In the genomic region with DNA sequence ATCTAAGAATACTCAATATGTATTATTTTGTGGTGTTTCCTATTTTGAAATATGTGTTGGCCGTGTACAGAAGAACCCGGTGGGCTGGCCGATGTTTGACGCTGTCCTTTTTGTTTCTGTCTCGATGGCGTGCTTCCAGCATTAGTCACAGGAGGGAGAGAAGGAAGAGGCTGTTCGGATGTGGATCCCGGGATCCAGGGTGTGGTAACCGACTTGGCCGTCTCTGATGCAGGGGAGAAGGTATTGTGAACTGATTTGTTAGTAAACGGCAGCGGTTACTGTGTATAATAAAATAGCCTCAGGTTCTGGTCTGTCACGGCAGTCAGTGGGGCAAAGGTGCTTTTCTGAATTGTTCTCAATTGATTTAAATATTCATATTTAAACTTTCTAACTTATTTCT, we compare ENCODE assay signal across 10 cellular contexts.
DNase-seq lines count a peak whose midpoint lies in the region; ATAC-seq and TF ChIP-seq lines count a peak whose summit lies in the region.
"Had no signal": no experiment of that assay in that cellular context is flagged by ENCODE, and none has a peak within 500 bp of the region (broad histone marks: within the 10 kb centered on the region; RNA-seq: fewer than 3 reads in every experiment).

No MANE protein-coding gene starts in this region.

- CTCF ChIA-PET in A673 (lab: Charles Lee), result no interaction called here
- CTCF ChIA-PET in mammary epithelial cell (lab: Charles Lee; ENCODE audit: low non-redundant PET), result no interaction called here

- H4K20me1 ChIP-seq in KMS-11 (ENCODE audit: insufficient read depth) (no peaks in the 10 kb centered on the region), mammary epithelial cell (ENCODE audit: insufficient read depth, low read length) (no peaks in the 10 kb centered on the region)

- H3K4me1 ChIP-seq in A673 (ENCODE audit: insufficient read depth, low read length, poor library complexity, severe bottlenecking), result no peaks in the 10 kb centered on the region
- H3K4me1 ChIP-seq in KMS-11 (ENCODE audit: low read depth, poor library complexity, severe bottlenecking), result peaks cover 58% of the 10 kb centered on the region
- peaks cover 28% of the 10 kb centered on the region for H3K4me1 ChIP-seq in mammary epithelial cell (ENCODE audit: insufficient read depth, low read length)
- no peaks in the 10 kb centered on the region for H3K4me1 ChIP-seq in ascending aorta
- H3K4me1 ChIP-seq: psoas muscle had no signal

- peaks cover 96% of the 10 kb centered on the region for H3K27me3 ChIP-seq in A673 (replicated peaks; ENCODE audit: insufficient read depth, low read depth, low read length, poor library complexity)
- H3K27me3 ChIP-seq in KMS-11 (ENCODE audit: insufficient read depth, low read depth), result no peaks in the 10 kb centered on the region
- no peaks in the 10 kb centered on the region for H3K27me3 ChIP-seq in mammary epithelial cell (ENCODE audit: insufficient read depth, low read length)
- H3K27me3 ChIP-seq in ascending aorta, result no peaks in the 10 kb centered on the region

- TF ChIP-seq CTCF in A673 (conservative IDR thresholded peaks at IDR 0.05; ENCODE audit: low read depth, low read length), result no peak
- no peak for TF ChIP-seq CTCF in KMS-11 (conservative IDR thresholded peaks at IDR 0.05; ENCODE audit: low read depth, low read length)
- TF ChIP-seq CTCF in mammary epithelial cell (conservative IDR thresholded peaks at IDR 0.05 in 1 of 2, IDR thresholded peaks at IDR 0.05 in 1 of 2; ENCODE audit: extremely low read depth in 1 of 2, insufficient read depth in 1 of 2, low read depth in 1 of 2, low read length in 2 of 2), result no peak
- TF ChIP-seq CTCF in ascending aorta (IDR thresholded peaks at IDR 0.05), result no peak

- 0% methylated on average over 12 of the region's 13 CpGs for WGBS in mammary epithelial cell (ENCODE audit: low coverage, missing lambda C conversion rate)

- in situ Hi-C loops in mammary epithelial cell (cut with MboI; ENCODE audit: low sequenced_read_pairs in 2 of 2), result loop anchor here (5.0 to 25.0 kb wide), 3 partner anchors 741 to 1011 kb away; a partner anchor contains a TSS

- intact Hi-C loops in A673 (cut with micrococcal nuclease; ENCODE audit: unreplicated experiment) (loop anchor here (2.0 to 10.0 kb wide), 3 partner anchors 310 to 1364 kb away; no protein-coding TSS in a partner anchor), mammary epithelial cell (cut with micrococcal nuclease) (loop anchor here (5.0 to 10.0 kb wide), 6 partner anchors 81 to 1014 kb away; no protein-coding TSS in a partner anchor), left colon (cut with DNase I, micrococcal nuclease) (loop anchor here in 1 of 2 donors (10.0 kb wide), 1 partner anchor 754 kb away; no protein-coding TSS in a partner anchor), ascending aorta (cut with DNase I) (loop anchor here (10.0 kb wide), 1 partner anchor 304 kb away; no protein-coding TSS in a partner anchor)

- H2AFZ ChIP-seq in KMS-11 (ENCODE audit: low read depth), result no peak overlapping the region
- no peak overlapping the region for H2AFZ ChIP-seq in mammary epithelial cell (ENCODE audit: low read depth, low read length)

- H3K36me3 ChIP-seq in A673 (ENCODE audit: insufficient read depth, low read length, poor library complexity, severe bottlenecking), result no peaks in the 10 kb centered on the region
- no peaks in the 10 kb centered on the region for H3K36me3 ChIP-seq in KMS-11 (ENCODE audit: insufficient read depth)
- peaks cover 15% of the 10 kb centered on the region for H3K36me3 ChIP-seq in mammary epithelial cell (ENCODE audit: insufficient read depth, low read length)
- H3K36me3 ChIP-seq in ascending aorta, result peaks cover 0 to 29% of the 10 kb centered on the region in 2 donors

- H3K9ac ChIP-seq in KMS-11, result no peak overlapping the region
- H3K9ac ChIP-seq in mammary epithelial cell (ENCODE audit: insufficient read depth, low read length), result peak overlapping the region; percentile 81

- BruUV-seq in A673 (replicated peaks; lab: Mats Ljungman, UMichigan) (no TSS peak), mammary epithelial cell (replicated peaks; lab: Mats Ljungman, UMichigan) (no TSS peak)

- no peak overlapping the region for H3K4me3 ChIP-seq in A673 (ENCODE audit: low read depth, low read length, poor library complexity, severe bottlenecking)
- no peak overlapping the region for H3K4me3 ChIP-seq in KMS-11 (IDR thresholded peaks at IDR 0.05; ENCODE audit: insufficient read depth, low read depth, low read length)
- H3K4me3 ChIP-seq in mammary epithelial cell (replicated peaks in 1 of 3; ENCODE audit: insufficient read depth in 1 of 3, low read depth in 2 of 3, low read length in 3 of 3), result peak overlapping the region in 2 of 3 experiments; percentile 13 to 23
- no peak overlapping the region for H3K4me3 ChIP-seq in ascending aorta
- H3K4me3 ChIP-seq: lower lobe of right lung, psoas muscle had no signal

- H3K79me2 ChIP-seq in KMS-11 (ENCODE audit: insufficient read depth, low read depth) (no peaks in the 10 kb centered on the region), mammary epithelial cell (ENCODE audit: insufficient read depth, low read length) (no peaks in the 10 kb centered on the region)

- H3K27ac ChIP-seq in A673 (ENCODE audit: low read depth, low read length, poor library complexity, severe bottlenecking), result no peak overlapping the region
- H3K27ac ChIP-seq in KMS-11, result no peak overlapping the region
- peak overlapping the region; percentile 96 for H3K27ac ChIP-seq in mammary epithelial cell (ENCODE audit: insufficient read depth, low read depth, low read length)
- H3K27ac ChIP-seq in ascending aorta, result no peak overlapping the region
- H3K27ac ChIP-seq: lower lobe of right lung, psoas muscle had no signal

- H3K9me3 ChIP-seq in A673 (ENCODE audit: low read depth, low read length, poor library complexity, severe bottlenecking) (no peaks in the 10 kb centered on the region), mammary epithelial cell (replicated peaks; ENCODE audit: insufficient read depth, low read length) (no peaks in the 10 kb centered on the region), ascending aorta (no peaks in the 10 kb centered on the region)
- H3K9me3 ChIP-seq: lower lobe of right lung, psoas muscle had no signal

- dilution Hi-C loops in mammary epithelial cell (cut with HindIII; ENCODE audit: low sequenced_read_pairs), result loop anchor here (10.0 to 25.0 kb wide), 4 partner anchors 111 to 986 kb away; no protein-coding TSS in a partner anchor

- peak; percentile 41 for DNase-seq in A673 (ENCODE audit: low spot score)
- DNase-seq in mammary epithelial cell, result peak; percentile 94
- peak; percentile 24 to 45 for DNase-seq in left colon
- DNase-seq in ascending aorta (ENCODE audit: low spot score in 2 of 2), result no peak
- no peak for DNase-seq in NCI-H1417 treated with DMSO at 0.1 percent for 48 hours (lab: John Stamatoyannopoulos, UW)
- no peak for DNase-seq in nucleus accumbens (lab: John Stamatoyannopoulos, UW)
- DNase-seq: lower lobe of right lung had no signal

- ATAC-seq in left colon (peak; percentile 84), GM21737 (IDR thresholded peaks at IDR 0.05; ENCODE audit: unreplicated experiment) (no peak)

- POLR2A ChIA-PET in A673 (lab: Charles Lee; ENCODE audit: low non-redundant PET), result no interaction called here

- peak overlapping the region; percentile 35; the same call in 1 of the 2 replicates for H3K4me2 ChIP-seq in KMS-11
- peak overlapping the region; percentile 65 for H3K4me2 ChIP-seq in mammary epithelial cell (ENCODE audit: insufficient read depth, low read depth, low read length)

Comparison
In these comparisons a context has a peak if more than half of its experiments do, and no peak if none do; other contexts are left out.
1. DNase-seq: peak in A673 (single experiment), mammary epithelial cell (single experiment) and left colon (2 of 2); none in ascending aorta (0 of 2), NCI-H1417 treated with DMSO at 0.1 percent for 48 hours (single experiment) and nucleus accumbens (0 of 56).
2. H3K4me3 ChIP-seq: peak in mammary epithelial cell (2 of 3); none in A673 (single experiment), KMS-11 (single experiment) and ascending aorta (0 of 2).